ENCODE assay signal across 9 cellular contexts in genomic region chr20:4726710-4727391, GRCh38. TPM values are rescaled to one million over a fixed set of nuclear protein-coding genes. Genes with fewer than 3 reads are reported as not detected.
DNase-seq lines count a peak whose midpoint lies in the region; ATAC-seq, FAIRE-seq and TF ChIP-seq lines count a peak whose summit lies in the region.
"Had no signal": no experiment of that assay in that cellular context is flagged by ENCODE, and none has a peak within 500 bp of the region (broad histone marks: within the 10 kb centered on the region; RNA-seq: fewer than 3 reads in every experiment).

No MANE protein-coding gene starts in this region.

- DNase-seq in GM18507 (ENCODE audit: extremely low spot score, insufficient read length, low read depth) (peak; percentile 8), MG63 (peak; percentile 7), lung microvascular endothelial cell (ENCODE audit: low read depth in 2 of 2) (peak; percentile 50 to 72), NCI-H82 (lab: John Stamatoyannopoulos, UW) (no peak), esophagus squamous epithelium (lab: John Stamatoyannopoulos, UW) (no peak)
- no peak for DNase-seq in activated naive CD8-positive, alpha-beta T cell treated with anti-CD3 and anti-CD28 coated beads, Interleukin-2, amount 10 ng/mL, durations not matched to agents 7 days and 5 days

- no peaks in the 10 kb centered on the region; the same call in 1 of the 2 replicates for H3K27me3 ChIP-seq in MG63
- H3K27me3 ChIP-seq in esophagus squamous epithelium, result peaks cover 0 to 52% (median 0%) of the 10 kb centered on the region in 4 donors

- H3K9me3 Mint-ChIP-seq in activated naive CD8-positive, alpha-beta T cell treated with anti-CD3 and anti-CD28 coated beads, Interleukin-2, amount 10 ng/mL, durations not matched to agents 7 days and 5 days, result no peaks in the 10 kb centered on the region

- peaks cover 8% of the 10 kb centered on the region for H3K27me3 Mint-ChIP-seq in activated naive CD8-positive, alpha-beta T cell treated with anti-CD3 and anti-CD28 coated beads, Interleukin-2, amount 10 ng/mL, durations not matched to agents 7 days and 5 days

- H3K36me3 ChIP-seq in MG63 (no peaks in the 10 kb centered on the region), esophagus squamous epithelium (no peaks in the 10 kb centered on the region)

- H3K4me3 ChIP-seq in MG63, result no peak overlapping the region
- peak overlapping the region in 2 of 4 donors; percentile 11 to 45 for H3K4me3 ChIP-seq in esophagus squamous epithelium
- H3K4me3 ChIP-seq: lung had no signal

- TF ChIP-seq CTCF in esophagus squamous epithelium (IDR thresholded peaks at IDR 0.05), result no peak

- peak overlapping the region; percentile 44 for H3K4me3 Mint-ChIP-seq in activated naive CD8-positive, alpha-beta T cell treated with anti-CD3 and anti-CD28 coated beads, Interleukin-2, amount 10 ng/mL, durations not matched to agents 7 days and 5 days

- intact Hi-C loops in esophagus squamous epithelium (cut with DNase I), result no loop called here

- peak; percentile 70 for ATAC-seq in activated naive CD8-positive, alpha-beta T cell treated with anti-CD3 and anti-CD28 coated beads, Interleukin-2, amount 10 ng/mL, durations not matched to agents 7 days and 5 days (ENCODE audit: low read depth)
- ATAC-seq in SK-N-SH treated with all-trans-retinoic acid at 6 μM for 48 hours (no peak), GM18909 (IDR thresholded peaks at IDR 0.05; ENCODE audit: poor library complexity, unreplicated experiment) (no peak)

- peak overlapping the region in 1 of 4 donors; percentile 18 for H3K27ac ChIP-seq in esophagus squamous epithelium

- WGBS in esophagus squamous epithelium, 2 donors, result 25 to 28% methylated on average over 16 of the region's 16 CpGs

- POLR2A ChIA-PET in activated naive CD8-positive, alpha-beta T cell treated with anti-CD3 and anti-CD28 coated beads, Interleukin-2, amount 10 ng/mL, durations not matched to agents 7 days and 5 days (lab: Charles Lee), result interaction anchor here (1.4 kb wide), 1 partner anchor 30 kb away, joined by 3 read pairs; no protein-coding TSS in a partner anchor

- peak overlapping the region; percentile 25 for H3K27ac Mint-ChIP-seq in activated naive CD8-positive, alpha-beta T cell treated with anti-CD3 and anti-CD28 coated beads, Interleukin-2, amount 10 ng/mL, durations not matched to agents 7 days and 5 days

- peak; percentile 63 for FAIRE-seq in GM18507 (lab: Jason Lieb, UNC)

- TF ChIP-seq POLR2A in esophagus squamous epithelium (IDR thresholded peaks at IDR 0.05), result no peak

- peaks cover 7% of the 10 kb centered on the region for H3K4me1 Mint-ChIP-seq in activated naive CD8-positive, alpha-beta T cell treated with anti-CD3 and anti-CD28 coated beads, Interleukin-2, amount 10 ng/mL, durations not matched to agents 7 days and 5 days

- peaks cover 0 to 28% (median 4%) of the 10 kb centered on the region in 3 donors for H3K4me1 ChIP-seq in esophagus squamous epithelium

- H3K9me3 ChIP-seq in MG63 (no peaks in the 10 kb centered on the region), esophagus squamous epithelium (no peaks in the 10 kb centered on the region)

- no peaks in the 10 kb centered on the region for H3K36me3 Mint-ChIP-seq in activated naive CD8-positive, alpha-beta T cell treated with anti-CD3 and anti-CD28 coated beads, Interleukin-2, amount 10 ng/mL, durations not matched to agents 7 days and 5 days

TF ChIP-seq in SK-N-SH treated with all-trans-retinoic acid at 6 μM for 48 hours, 23 proteins besides CTCF, POLR2A, EP300 and RAD21 (continues in another document):
- no peak for TF ChIP-seq GLIS3 (CRISPR knock-in tag; IDR thresholded peaks at IDR 0.05)
- TF ChIP-seq TOX (CRISPR knock-in tag; IDR thresholded peaks at IDR 0.05; ENCODE audit: borderline replicate concordance), result no peak
- TF ChIP-seq ESRRG (CRISPR knock-in tag; IDR thresholded peaks at IDR 0.05), result no peak
- no peak for TF ChIP-seq ZNF70 (CRISPR knock-in tag; IDR thresholded peaks at IDR 0.05)
- no peak for TF ChIP-seq ISL1 (CRISPR knock-in tag; IDR thresholded peaks at IDR 0.05)
- no peak for TF ChIP-seq TSHZ2 (CRISPR knock-in tag; IDR thresholded peaks at IDR 0.05)
- no peak for TF ChIP-seq SNAI2 (CRISPR knock-in tag; IDR thresholded peaks at IDR 0.05)
- TF ChIP-seq ARNTL (CRISPR knock-in tag; IDR thresholded peaks at IDR 0.05; ENCODE audit: borderline replicate concordance, low read depth), result no peak
- no peak for TF ChIP-seq CREB5 (CRISPR knock-in tag; IDR thresholded peaks at IDR 0.05; ENCODE audit: low read depth)
- TF ChIP-seq POU6F1 (CRISPR knock-in tag; IDR thresholded peaks at IDR 0.05; ENCODE audit: borderline replicate concordance, low read depth), result no peak
- no peak for TF ChIP-seq CSRNP3 (CRISPR knock-in tag; IDR thresholded peaks at IDR 0.05)
- no peak for TF ChIP-seq ZFP30 (CRISPR knock-in tag; IDR thresholded peaks at IDR 0.05)
- no peak for TF ChIP-seq ZNF565 (CRISPR knock-in tag; conservative IDR thresholded peaks at IDR 0.05; ENCODE audit: low read depth)

RNA-seq across cellular contexts. Expression of gene PRND, which starts 5.1 kb away (rescaled TPM):
- not detected in 2 replicates for total RNA-seq in MG63 (2014; rRNA removed; shearing (Covaris generic); ENCODE audit: low replicate concordance)
- not detected for total RNA-seq in activated naive CD8-positive, alpha-beta T cell treated with anti-CD3 and anti-CD28 coated beads, Interleukin-2, amount 10 ng/mL, durations not matched to agents 7 days and 5 days
- total RNA-seq in lung microvascular endothelial cell, result under 0.01 and 2.0 TPM in 2 replicates
- not detected for total RNA-seq in esophagus squamous epithelium

RNA-seq across cellular contexts. Expression of gene PRNP, which starts 40.6 kb away (rescaled TPM):
- total RNA-seq in MG63 (2014; rRNA removed; shearing (Covaris generic); ENCODE audit: low replicate concordance), result 144 and 147 TPM in 2 replicates
- total RNA-seq in activated naive CD8-positive, alpha-beta T cell treated with anti-CD3 and anti-CD28 coated beads, Interleukin-2, amount 10 ng/mL, durations not matched to agents 7 days and 5 days, result 10 to 100 TPM; 45.4 to 51.6 TPM
- total RNA-seq in lung microvascular endothelial cell, result 54.5 and 88.5 TPM in 2 replicates
- total RNA-seq in esophagus squamous epithelium, result 100 to 1,000 TPM in 2 of 4 donors, 10 to 100 TPM in 2; 48.4 to 116 (median 94.2) TPM

Comparison
In these comparisons a context has a peak if more than half of its experiments do, and no peak if none do; other contexts are left out.
1. DNase-seq: peak in GM18507 (single experiment), MG63 (single experiment) and lung microvascular endothelial cell (2 of 2); none in activated naive CD8-positive, alpha-beta T cell treated with anti-CD3 and anti-CD28 coated beads, Interleukin-2, amount 10 ng/mL, durations not matched to agents 7 days and 5 days (single experiment), NCI-H82 (single experiment) and esophagus squamous epithelium (single experiment).